In the genomic region with DNA sequence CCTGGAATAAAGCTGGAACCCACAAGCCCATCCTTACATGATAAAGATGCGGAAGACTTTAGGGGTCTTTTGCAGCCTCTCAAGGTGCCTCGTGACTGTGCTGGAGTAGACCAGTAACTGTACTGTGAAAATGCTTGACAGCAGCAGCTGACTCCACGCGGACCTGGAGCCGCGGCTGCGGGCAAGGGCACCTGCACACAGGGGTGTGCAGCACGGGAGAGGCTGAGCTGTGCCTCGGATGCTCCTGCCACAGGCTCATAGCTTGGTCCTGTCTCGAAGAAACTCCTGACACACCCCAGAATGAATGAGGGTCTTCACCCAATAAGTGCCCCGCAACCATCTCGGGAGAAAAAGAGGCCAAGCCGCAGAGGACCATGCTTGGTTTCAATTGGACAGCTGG, we compare ENCODE assay signal across 23 cellular contexts.
"Had no signal": no experiment of that assay in that cellular context is flagged by ENCODE, and none has a peak within 500 bp of the region (broad histone marks: within the 10 kb centered on the region; RNA-seq: fewer than 3 reads in every experiment).

No MANE protein-coding gene starts in this region.

- ATAC-seq: activated naive CD8-positive, alpha-beta T cell treated with anti-CD3 and anti-CD28 coated beads, Interleukin-2, amount 50 U/mL, for 24 hours; activated T-cell treated with anti-CD3 and anti-CD28 coated beads, Interleukin-2, amount 50 U/mL, for 72 hours; heart right ventricle; left colon; mucosa of descending colon; right lobe of liver; stimulated activated effector memory CD8-positive, alpha-beta T cell treated with anti-CD3 and anti-CD28 coated beads, Interleukin-12 subunit alpha, Interleukin-12 subunit beta, amount 100 ng/mL, for 72 hours had no signal

- H3K27me3 ChIP-seq: right lobe of liver, vagina had no signal

- H3K4me3 ChIP-seq: heart right ventricle, mucosa of descending colon, right lobe of liver, stomach, transverse colon, vagina had no signal

- H3K36me3 Mint-ChIP-seq: stimulated activated effector memory CD8-positive, alpha-beta T cell treated with anti-CD3 and anti-CD28 coated beads, Interleukin-12 subunit alpha, Interleukin-12 subunit beta, amount 100 ng/mL, for 72 hours had no signal

- H3K36me3 ChIP-seq: heart right ventricle, right lobe of liver, stomach, transverse colon, vagina, WERI-Rb-1 had no signal

- H3K27ac ChIP-seq: heart right ventricle, right lobe of liver, stomach, transverse colon, vagina, WERI-Rb-1 had no signal

- H3K27ac Mint-ChIP-seq: activated CD4-positive, alpha-beta T cell treated with anti-CD3 and anti-CD28 coated beads, Interleukin-2, amount 10 ng/mL, durations not matched to agents 7 days and 5 days; activated naive CD8-positive, alpha-beta T cell treated with anti-CD3 and anti-CD28 coated beads, Interleukin-2, amount 50 U/mL, for 24 hours; activated T-cell treated with anti-CD3 and anti-CD28 coated beads, Interleukin-2, amount 50 U/mL, for 72 hours; dendritic cell treated with granulocyte-macrophage colony-stimulating factor and Interleukin-4, amounts not matched to agents 40 ng/mL and 50 ng/mL, for 4 days; nephron progenitor cell; stimulated activated effector memory CD8-positive, alpha-beta T cell treated with anti-CD3 and anti-CD28 coated beads, Interleukin-12 subunit alpha, Interleukin-12 subunit beta, amount 100 ng/mL, for 72 hours had no signal

- DNase-seq: activated CD4-positive, alpha-beta T cell treated with anti-CD3 and anti-CD28 coated beads, Interleukin-2, amount 10 ng/mL, durations not matched to agents 7 days and 5 days; activated CD4-positive, CD25-positive, alpha-beta regulatory T cell treated with anti-CD3 and anti-CD28 coated beads, Interleukin-2, amount 50 U/mL, for 72 hours; activated gamma-delta T cell; activated naive CD4-positive, alpha-beta T cell treated with anti-CD3 and anti-CD28 coated beads, Interleukin-2, amount 50 U/mL, for 16 hours; activated naive CD8-positive, alpha-beta T cell treated with anti-CD3 and anti-CD28 coated beads, Interleukin-2, amount 50 U/mL, for 24 hours; activated T-cell treated with anti-CD3 and anti-CD28 coated beads, Interleukin-2, amount 50 U/mL, for 72 hours; effector CD4-positive, alpha-beta T cell; erythroblast; foreskin fibroblast; heart right ventricle; left colon; mesenchymal stem cell; mucosa of descending colon; nephron progenitor cell; nucleus accumbens; right lobe of liver; small intestine; stomach; transverse colon; WERI-Rb-1 had no signal

- H3K4me1 ChIP-seq: heart right ventricle, right lobe of liver, stomach, transverse colon, vagina had no signal

- H3K4me3 Mint-ChIP-seq: activated CD4-positive, alpha-beta T cell treated with anti-CD3 and anti-CD28 coated beads, Interleukin-2, amount 10 ng/mL, durations not matched to agents 7 days and 5 days; activated naive CD8-positive, alpha-beta T cell treated with anti-CD3 and anti-CD28 coated beads, Interleukin-2, amount 50 U/mL, for 24 hours; activated T-cell treated with anti-CD3 and anti-CD28 coated beads, Interleukin-2, amount 50 U/mL, for 72 hours; dendritic cell treated with granulocyte-macrophage colony-stimulating factor and Interleukin-4, amounts not matched to agents 40 ng/mL and 50 ng/mL, for 4 days; nephron progenitor cell; stimulated activated effector memory CD8-positive, alpha-beta T cell treated with anti-CD3 and anti-CD28 coated beads, Interleukin-12 subunit alpha, Interleukin-12 subunit beta, amount 100 ng/mL, for 72 hours had no signal

- H3K4me1 Mint-ChIP-seq: activated CD4-positive, alpha-beta T cell treated with anti-CD3 and anti-CD28 coated beads, Interleukin-2, amount 10 ng/mL, durations not matched to agents 7 days and 5 days; activated naive CD8-positive, alpha-beta T cell treated with anti-CD3 and anti-CD28 coated beads, Interleukin-2, amount 50 U/mL, for 24 hours; stimulated activated effector memory CD8-positive, alpha-beta T cell treated with anti-CD3 and anti-CD28 coated beads, Interleukin-12 subunit alpha, Interleukin-12 subunit beta, amount 100 ng/mL, for 72 hours had no signal

- H3K9me3 ChIP-seq: right lobe of liver, vagina had no signal
